Comparison of ENCODE assay signal across 8 cellular contexts in genomic region chr6:28648878-28649375, GRCh38.
DNase-seq lines count a peak whose midpoint lies in the region; ATAC-seq and TF ChIP-seq lines count a peak whose summit lies in the region.

No MANE protein-coding gene starts in this region.

- peaks cover 5% of the 10 kb centered on the region for H3K27me3 Mint-ChIP-seq in Caco-2 (ENCODE audit: insufficient read depth, unreplicated experiment)

- H3K36me3 ChIP-seq in Caco-2 (ENCODE audit: control insufficient read depth, insufficient read depth, low read length), result no peaks in the 10 kb centered on the region
- no peaks in the 10 kb centered on the region for H3K36me3 ChIP-seq in osteoblast (ENCODE audit: insufficient read depth, low read length)

- no peak for TF ChIP-seq CTCF in Caco-2 (IDR thresholded peaks at IDR 0.05; ENCODE audit: insufficient read depth in 1 of 2, low read depth in 1 of 2, low read length in 1 of 2, severe bottlenecking in 1 of 2, unreplicated experiment in 1 of 2)
- no peak for TF ChIP-seq CTCF in LNCaP clone FGC (IDR thresholded peaks at IDR 0.05; ENCODE audit: control insufficient read depth, extremely low read depth, insufficient read depth)
- TF ChIP-seq CTCF in osteoblast (IDR thresholded peaks at IDR 0.05; ENCODE audit: extremely low read depth, low read depth, low read length), result no peak

- POLR2A ChIA-PET in Caco-2 (lab: Charles Lee), result no interaction called here

- DNase-seq in Caco-2 (no peak), LNCaP clone FGC (ENCODE audit: low read depth) (no peak), caudate nucleus (lab: John Stamatoyannopoulos, UW) (peak in 2 of 61 donors; percentile 3 to 7), osteoblast (ENCODE audit: insufficient read length, low spot score, missing footprints) (no peak), NCI-H1105 (lab: John Stamatoyannopoulos, UW) (no peak), NCI-H1105 treated with DMSO at 0.1 percent for 48 hours (lab: John Stamatoyannopoulos, UW) (no peak)

- H3K4me3 Mint-ChIP-seq in Caco-2 (ENCODE audit: unreplicated experiment), result peak overlapping the region; percentile 93

- CTCF ChIA-PET in Caco-2 (lab: Charles Lee), result interaction anchor here (1.1 kb wide), 1 partner anchor 99 kb away, joined by 3 read pairs; no protein-coding TSS in a partner anchor

- peak overlapping the region; percentile 55 for H3K4me3 ChIP-seq in Caco-2 (ENCODE audit: low read depth, low read length)
- peak overlapping the region; percentile 71 for H3K4me3 ChIP-seq in LNCaP clone FGC (ENCODE audit: low read depth, low read length)
- peak overlapping the region; percentile 92 for H3K4me3 ChIP-seq in osteoblast (ENCODE audit: insufficient read depth, low read length)

- H4K20me1 ChIP-seq in osteoblast (ENCODE audit: insufficient read depth, low read length), result no peaks in the 10 kb centered on the region

- peaks cover 7% of the 10 kb centered on the region for H3K36me3 Mint-ChIP-seq in Caco-2 (ENCODE audit: insufficient read depth, unreplicated experiment)

- peaks cover 6% of the 10 kb centered on the region for H3K4me1 Mint-ChIP-seq in Caco-2 (ENCODE audit: low read depth, unreplicated experiment)

- H3K4me2 ChIP-seq in osteoblast (ENCODE audit: insufficient read depth, low read length), result peak overlapping the region; percentile 96

- H3K27me3 ChIP-seq in Caco-2 (replicated peaks; ENCODE audit: control insufficient read depth, insufficient read depth, low read length), result no peaks in the 10 kb centered on the region
- H3K27me3 ChIP-seq in osteoblast (ENCODE audit: insufficient read depth, low read length), result no peaks in the 10 kb centered on the region

- intact Hi-C loops in Caco-2 (cut with micrococcal nuclease; ENCODE audit: unreplicated experiment), result loop anchor here (1.0 kb wide), 1 partner anchor 9 kb away; no protein-coding TSS in a partner anchor

- H3K9me3 Mint-ChIP-seq in Caco-2 (ENCODE audit: unreplicated experiment), result no peaks in the 10 kb centered on the region

- no peaks in the 10 kb centered on the region for H3K9me3 ChIP-seq in Caco-2
- H3K9me3 ChIP-seq in osteoblast (ENCODE audit: low read depth, low read length), result no peaks in the 10 kb centered on the region

- H3K27ac Mint-ChIP-seq in Caco-2 (ENCODE audit: unreplicated experiment), result no peak overlapping the region

- no peak for ATAC-seq in HG02884 (IDR thresholded peaks at IDR 0.05; ENCODE audit: unreplicated experiment)
- ATAC-seq in GM19452 (IDR thresholded peaks at IDR 0.05; ENCODE audit: unreplicated experiment), result no peak

- peak overlapping the region; percentile 98 for H2AFZ ChIP-seq in osteoblast (ENCODE audit: low read length)

- H3K79me2 ChIP-seq in osteoblast (ENCODE audit: insufficient read depth, low read length), result no peaks in the 10 kb centered on the region

- BruUV-seq in Caco-2 (replicated peaks; lab: Mats Ljungman, UMichigan), result no TSS peak

- H3K4me1 ChIP-seq in Caco-2 (no peaks in the 10 kb centered on the region), osteoblast (ENCODE audit: insufficient read depth, low read length) (peaks cover 6% of the 10 kb centered on the region)

- H3K27ac ChIP-seq in caudate nucleus (ENCODE audit: low read depth, low read length), result peak overlapping the region; percentile 8
- peak overlapping the region; percentile 62 for H3K27ac ChIP-seq in osteoblast (ENCODE audit: low read depth, low read length)
